ENCODE assay signal across 9 cellular contexts in the genomic region with DNA sequence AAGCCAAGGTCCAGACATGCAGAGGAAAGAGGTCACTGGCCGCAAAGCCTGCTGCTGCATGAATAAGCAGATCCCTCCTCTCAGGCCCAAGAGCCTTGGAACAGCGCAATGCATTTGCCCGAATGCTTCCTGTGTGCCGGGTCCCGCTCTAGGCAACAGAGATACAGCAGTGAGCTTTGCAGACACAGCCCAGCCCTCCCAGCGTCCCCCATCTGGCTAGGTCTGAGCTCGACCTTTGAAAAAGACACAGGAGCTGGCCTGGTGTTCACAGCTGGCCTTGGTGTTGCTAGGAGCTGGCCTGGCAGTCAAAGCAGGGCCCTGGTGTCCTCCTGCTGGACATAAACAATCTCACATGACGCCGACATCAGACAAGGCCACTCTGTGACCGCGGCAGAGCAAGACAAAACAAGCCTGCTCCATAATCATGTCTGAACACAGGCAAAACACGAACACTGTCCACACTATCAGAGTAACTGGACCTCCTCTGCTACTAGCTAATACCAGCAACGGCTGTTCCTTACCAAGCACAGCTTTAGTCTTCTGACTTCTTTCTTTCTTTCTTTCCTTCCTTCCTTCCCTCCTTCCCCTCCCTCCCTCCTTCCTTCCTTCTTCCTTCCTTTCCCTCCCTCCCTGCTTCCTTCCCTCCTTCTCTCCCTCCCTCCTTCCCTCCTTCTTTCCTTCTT. TPM values are rescaled to one million over a fixed set of nuclear protein-coding genes. Genes with fewer than 3 reads are reported as not detected.
A peak's percentile ranks its signal among the peaks of the same experiment; 100 is the strongest.
DNase-seq lines count a peak whose midpoint lies in the region; ATAC-seq, FAIRE-seq and TF ChIP-seq lines count a peak whose summit lies in the region.
"Had no signal": no experiment of that assay in that cellular context is flagged by ENCODE, and none has a peak within 500 bp of the region (broad histone marks: within the 10 kb centered on the region; RNA-seq: fewer than 3 reads in every experiment).

No MANE protein-coding gene starts in this region.

- no peaks in the 10 kb centered on the region for H3K9me2 ChIP-seq in GM23338 (ENCODE audit: insufficient read depth)

- H4K20me1 ChIP-seq in GM23338 (replicated peaks; ENCODE audit: insufficient read depth) = no peaks in the 10 kb centered on the region

- H3K79me2 ChIP-seq in GM23338 (replicated peaks; ENCODE audit: insufficient read depth) = no peaks in the 10 kb centered on the region

- no peak overlapping the region for H3K27ac Mint-ChIP-seq in GM23338
- peak overlapping the region; percentile 27 for H3K27ac Mint-ChIP-seq in chondrocyte (ENCODE audit: unreplicated experiment)
- H3K27ac Mint-ChIP-seq in T-helper 2 cell treated with Interferon-gamma antibody and Interleukin-4, amounts not matched to agents 5 μg/mL and 100 μg/mL, for 36 hours = no peak overlapping the region

- H3K4me1 ChIP-seq in GM23338 (ENCODE audit: insufficient read depth) = peaks cover 2% of the 10 kb centered on the region
- peaks cover 7 to 9% of the 10 kb centered on the region in 2 donors for H3K4me1 ChIP-seq in kidney (ENCODE audit: control insufficient read depth in 1 of 2, insufficient read depth in 1 of 2, low read depth in 1 of 2, low read length in 2 of 2)

- peaks cover 5% of the 10 kb centered on the region for H3K27me3 ChIP-seq in GM23338 (ENCODE audit: insufficient read depth)

- H3F3A ChIP-seq in GM23338 (replicated peaks; ENCODE audit: low read depth) = no peaks in the 10 kb centered on the region

- ATAC-seq in GM23338 = no peak; the same call in 2 of the 3 replicates
- no peak for ATAC-seq in HG02571 (IDR thresholded peaks at IDR 0.05; ENCODE audit: unreplicated experiment)

- H3K4me2 ChIP-seq in GM23338 = no peak overlapping the region

- H3K4me3 Mint-ChIP-seq in GM23338 (no peak overlapping the region), chondrocyte (ENCODE audit: unreplicated experiment) (no peak overlapping the region)
- H3K4me3 Mint-ChIP-seq in T-helper 2 cell treated with Interferon-gamma antibody and Interleukin-4, amounts not matched to agents 5 μg/mL and 100 μg/mL, for 36 hours = no peak overlapping the region

- H3K27ac ChIP-seq in GM23338 (ENCODE audit: low read depth) (no peak overlapping the region), kidney (ENCODE audit: low read depth in 2 of 2, low read length in 2 of 2) (peak overlapping the region; percentile 51 to 75)

- no peak for FAIRE-seq in kidney (lab: Jason Lieb, UNC)

- H3K36me3 ChIP-seq in GM23338 (ENCODE audit: insufficient read depth) = no peaks in the 10 kb centered on the region
- H3K36me3 ChIP-seq in kidney (ENCODE audit: control insufficient read depth in 1 of 2, insufficient read depth in 2 of 2, low read length in 2 of 2) = no peaks in the 10 kb centered on the region

- H3K27me3 Mint-ChIP-seq in GM23338 (ENCODE audit: insufficient read depth, low read depth, poor library complexity) (peaks cover 8% of the 10 kb centered on the region), chondrocyte (ENCODE audit: low read depth) (peaks cover 11% of the 10 kb centered on the region)
- H3K27me3 Mint-ChIP-seq in T-helper 2 cell treated with Interferon-gamma antibody and Interleukin-4, amounts not matched to agents 5 μg/mL and 100 μg/mL, for 36 hours (ENCODE audit: low read depth) = peaks cover 18% of the 10 kb centered on the region

- peak overlapping the region in 1 of 2 donors; percentile 27 for H3K9ac ChIP-seq in kidney (ENCODE audit: low read length in 2 of 2)

- H2AFZ ChIP-seq in GM23338 = 0 out of 2 replicates have a peak overlapping the region, but pooled peaks have one; percentile 63

- no peaks in the 10 kb centered on the region for H3K36me3 Mint-ChIP-seq in GM23338 (ENCODE audit: low read depth)
- no peaks in the 10 kb centered on the region for H3K36me3 Mint-ChIP-seq in chondrocyte (ENCODE audit: low read depth)
- H3K36me3 Mint-ChIP-seq in T-helper 2 cell treated with Interferon-gamma antibody and Interleukin-4, amounts not matched to agents 5 μg/mL and 100 μg/mL, for 36 hours (ENCODE audit: low read depth) = no peaks in the 10 kb centered on the region

- intact Hi-C loops in kidney (cut with DNase I) = no loop called here

- no peaks in the 10 kb centered on the region; the same call in 2 of the 3 replicates for H3K9me3 Mint-ChIP-seq in GM23338
- no peaks in the 10 kb centered on the region for H3K9me3 Mint-ChIP-seq in chondrocyte (ENCODE audit: low read depth)
- H3K9me3 Mint-ChIP-seq in T-helper 2 cell treated with Interferon-gamma antibody and Interleukin-4, amounts not matched to agents 5 μg/mL and 100 μg/mL, for 36 hours = no peaks in the 10 kb centered on the region

- no peak for TF ChIP-seq CTCF in GM23338 (conservative IDR thresholded peaks at IDR 0.05; ENCODE audit: low read depth in 2 of 2)
- TF ChIP-seq CTCF in chondrocyte (IDR thresholded peaks at IDR 0.05) = peak; percentile 30
- TF ChIP-seq CTCF in kidney (IDR thresholded peaks at IDR 0.05; ENCODE audit: borderline replicate concordance, extremely low read depth, insufficient read depth) = no peak
- TF ChIP-seq CTCF in retinal pigment epithelial cell (conservative IDR thresholded peaks at IDR 0.05; ENCODE audit: low read depth, low read length) = peak; percentile 7

- in situ Hi-C loops in ACHN (cut with HindIII; ENCODE audit: low pct_ligation_motif_present, low pct_unique_long_range_greater_than_20kb, low sequenced_read_pairs) = no loop called here

- no peaks in the 10 kb centered on the region for H3K9me3 ChIP-seq in kidney (ENCODE audit: control insufficient read depth in 1 of 2, low read length in 2 of 2)

- H3K4me3 ChIP-seq in GM23338 (no peak overlapping the region), kidney (ENCODE audit: low read length in 2 of 2) (no peak overlapping the region), retinal pigment epithelial cell (ENCODE audit: low read length) (no peak overlapping the region)

- no peak for DNase-seq in GM23338 (ENCODE audit: low spot score)
- DNase-seq in chondrocyte (ENCODE audit: low spot score) = no peak
- DNase-seq in kidney = peak; percentile 82
- no peak for DNase-seq in retinal pigment epithelial cell (ENCODE audit: low read depth)
- no peak for DNase-seq in activated T-cell treated with anti-CD3 and anti-CD28 coated beads for 4 hours
- DNase-seq in ACHN = no peak
- DNase-seq in T-helper 2 cell treated with Interferon-gamma antibody and Interleukin-4, amounts not matched to agents 5 μg/mL and 100 μg/mL, for 36 hours (ENCODE audit: low spot score) = no peak
- DNase-seq: OCI-M1 had no signal

- peaks cover 3% of the 10 kb centered on the region for H3K4me1 Mint-ChIP-seq in GM23338
- H3K4me1 Mint-ChIP-seq in chondrocyte (ENCODE audit: low read depth) = peaks cover 8% of the 10 kb centered on the region
- H3K4me1 Mint-ChIP-seq in T-helper 2 cell treated with Interferon-gamma antibody and Interleukin-4, amounts not matched to agents 5 μg/mL and 100 μg/mL, for 36 hours (ENCODE audit: low read depth) = peaks cover 15% of the 10 kb centered on the region

TF ChIP-seq in GM23338, 12 proteins besides CTCF, POLR2A, EP300 and RAD21 (continues in another document):
- TF ChIP-seq, protein P1, sequence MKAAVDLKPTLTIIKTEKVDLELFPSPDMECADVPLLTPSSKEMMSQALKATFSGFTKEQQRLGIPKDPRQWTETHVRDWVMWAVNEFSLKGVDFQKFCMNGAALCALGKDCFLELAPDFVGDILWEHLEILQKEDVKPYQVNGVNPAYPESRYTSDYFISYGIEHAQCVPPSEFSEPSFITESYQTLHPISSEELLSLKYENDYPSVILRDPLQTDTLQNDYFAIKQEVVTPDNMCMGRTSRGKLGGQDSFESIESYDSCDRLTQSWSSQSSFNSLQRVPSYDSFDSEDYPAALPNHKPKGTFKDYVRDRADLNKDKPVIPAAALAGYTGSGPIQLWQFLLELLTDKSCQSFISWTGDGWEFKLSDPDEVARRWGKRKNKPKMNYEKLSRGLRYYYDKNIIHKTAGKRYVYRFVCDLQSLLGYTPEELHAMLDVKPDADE (IDR thresholded peaks at IDR 0.05) = no peak
- no peak for TF ChIP-seq POLR2AphosphoS5 (IDR thresholded peaks at IDR 0.05; ENCODE audit: low read depth)

RNA-seq across cellular contexts. Expression of a gene that starts 5.7 kb away (rescaled TPM):
- total RNA-seq in GM23338 (2014; rRNA removed; shearing (Covaris generic)) = 1.2 and 2.2 TPM in 2 replicates
- polyA plus RNA-seq in GM23338 (2016; fragmentation: Nextera tagmentation; extraction: Ambion mirVana) (2.2 and 3.1 TPM in 2 replicates), kidney (ENCODE audit: insufficient read depth, low read depth, low replicate concordance) (20.8 TPM)
- total RNA-seq in chondrocyte (1.7 to 2.6 TPM (median 2.3 TPM) in 3 replicates), kidney (7.8 TPM)

RNA-seq across cellular contexts. Expression of a gene that starts 21.3 kb away (rescaled TPM):
- 36.7 and 52.9 TPM in 2 replicates for total RNA-seq in GM23338 (2014; rRNA removed; shearing (Covaris generic))
- polyA plus RNA-seq in GM23338 (2016; fragmentation: Nextera tagmentation; extraction: Ambion mirVana) = 23.8 and 28.2 TPM in 2 replicates
- 72.8 to 78.9 TPM (median 78.1 TPM) in 3 replicates for total RNA-seq in chondrocyte
- total RNA-seq in kidney = 39.1 TPM
- 79.1 TPM for polyA plus RNA-seq in kidney (ENCODE audit: insufficient read depth, low read depth, low replicate concordance)

RNA-seq across cellular contexts. Expression of a gene that starts 27.9 kb away (rescaled TPM):
- 7.2 and 11.0 TPM in 2 replicates for total RNA-seq in GM23338 (2014; rRNA removed; shearing (Covaris generic))
- polyA plus RNA-seq in GM23338 (2016; fragmentation: Nextera tagmentation; extraction: Ambion mirVana) (16.1 and 16.2 TPM in 2 replicates), kidney (ENCODE audit: insufficient read depth, low read depth, low replicate concordance) (25.7 TPM)
- total RNA-seq in chondrocyte (25.9 to 27.9 TPM (median 27.8 TPM) in 3 replicates), kidney (24.0 TPM)

RNA-seq across cellular contexts. Expression of a gene that starts 41.0 kb away (rescaled TPM):
- total RNA-seq in GM23338 (2014; rRNA removed; shearing (Covaris generic)) = 135 and 147 TPM in 2 replicates
- polyA plus RNA-seq in GM23338 (2016; fragmentation: Nextera tagmentation; extraction: Ambion mirVana) (66.6 and 74.1 TPM in 2 replicates), kidney (ENCODE audit: insufficient read depth, low read depth, low replicate concordance) (80.9 TPM)
- total RNA-seq in chondrocyte (78.1 to 97.9 TPM (median 87.9 TPM) in 3 replicates), kidney (101 TPM)

Comparison
In these comparisons a context has a peak if more than half of its experiments do, and no peak if none do; other contexts are left out.
1. CTCF ChIP-seq: peak in chondrocyte (single experiment) and retinal pigment epithelial cell (single experiment); none in GM23338 (0 of 2) and kidney (single experiment).